ENCODE assay signal across 16 cellular contexts in the genomic region with DNA sequence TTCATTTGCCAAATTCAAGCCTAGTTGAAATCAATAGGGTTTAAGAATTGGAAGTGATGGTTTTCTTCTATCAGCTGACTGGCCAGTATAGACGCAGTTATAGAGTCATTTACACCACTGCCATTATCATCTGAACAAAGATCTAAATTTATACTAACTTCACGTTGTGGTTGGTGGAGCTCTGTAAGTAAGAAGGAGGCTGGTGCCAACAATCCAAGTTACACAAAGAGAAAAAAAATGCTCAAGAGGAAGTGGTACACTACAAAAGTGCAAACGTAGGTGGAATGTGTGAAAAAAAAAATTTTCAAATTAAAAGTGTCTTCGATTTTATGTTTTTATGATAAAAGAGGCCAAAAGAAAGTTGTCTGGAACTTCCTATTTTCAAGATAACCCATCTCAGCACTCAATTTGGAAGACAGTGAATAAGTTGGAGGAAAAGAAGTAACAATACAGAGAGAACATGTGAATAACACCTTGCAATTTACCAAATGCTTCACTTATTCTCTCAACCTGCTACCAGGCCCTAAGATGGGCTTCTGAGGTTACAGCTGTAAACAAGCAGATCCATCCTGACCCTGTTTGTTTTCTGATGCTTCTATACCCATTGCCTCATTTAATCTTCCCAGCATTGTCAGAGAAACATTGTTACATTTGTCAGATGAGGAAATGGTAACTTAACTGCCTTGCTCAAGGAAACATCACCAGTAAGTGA. TPM values are rescaled to one million over a fixed set of nuclear protein-coding genes. Genes with fewer than 3 reads are reported as not detected.
DNase-seq lines count a peak whose midpoint lies in the region; ATAC-seq and TF ChIP-seq lines count a peak whose summit lies in the region.
"Had no signal": no experiment of that assay in that cellular context is flagged by ENCODE, and none has a peak within 500 bp of the region (broad histone marks: within the 10 kb centered on the region; RNA-seq: fewer than 3 reads in every experiment).

No MANE protein-coding gene starts in this region.

- no peaks in the 10 kb centered on the region for H3K27me3 Mint-ChIP-seq in activated CD4-positive, alpha-beta T cell treated with anti-CD3 and anti-CD28 coated beads, Interleukin-2, amount 10 ng/mL, durations not matched to agents 24 days and 14 days
- H3K27me3 Mint-ChIP-seq in activated CD8-positive, alpha-beta T cell treated with anti-CD3 and anti-CD28 coated beads, Interleukin-2, amount 10 ng/mL, durations not matched to agents 7 days and 5 days (ENCODE audit: low read depth): no peaks in the 10 kb centered on the region
- H3K27me3 Mint-ChIP-seq in naive thymus-derived CD4-positive, alpha-beta T cell: no peaks in the 10 kb centered on the region

- peak overlapping the region; percentile 64 for H3K27ac Mint-ChIP-seq in activated CD4-positive, alpha-beta T cell treated with anti-CD3 and anti-CD28 coated beads, Interleukin-2, amount 10 ng/mL, durations not matched to agents 24 days and 14 days
- peak overlapping the region; percentile 65 for H3K27ac Mint-ChIP-seq in activated CD8-positive, alpha-beta T cell treated with anti-CD3 and anti-CD28 coated beads, Interleukin-2, amount 10 ng/mL, durations not matched to agents 7 days and 5 days
- peak overlapping the region; percentile 48 to 88 (median 80) for H3K27ac Mint-ChIP-seq in naive thymus-derived CD4-positive, alpha-beta T cell
- H3K27ac Mint-ChIP-seq: GM23338 had no signal

- H3K27me3 ChIP-seq in KMS-11 (ENCODE audit: insufficient read depth, low read depth): no peaks in the 10 kb centered on the region
- H3K27me3 ChIP-seq in naive thymus-derived CD4-positive, alpha-beta T cell (ENCODE audit: control insufficient read depth in 2 of 2, insufficient read depth in 2 of 2, low read length in 2 of 2): no peaks in the 10 kb centered on the region
- H3K27me3 ChIP-seq: gastroesophageal sphincter had no signal

- no peaks in the 10 kb centered on the region for H3K9me3 ChIP-seq in naive thymus-derived CD4-positive, alpha-beta T cell (ENCODE audit: control insufficient read depth in 2 of 3, low read length in 3 of 3)
- H3K9me3 ChIP-seq: gastroesophageal sphincter had no signal

- H3K36me3 Mint-ChIP-seq in activated CD4-positive, alpha-beta T cell treated with anti-CD3 and anti-CD28 coated beads, Interleukin-2, amount 10 ng/mL, durations not matched to agents 24 days and 14 days (ENCODE audit: low read depth): no peaks in the 10 kb centered on the region
- H3K36me3 Mint-ChIP-seq in activated CD8-positive, alpha-beta T cell treated with anti-CD3 and anti-CD28 coated beads, Interleukin-2, amount 10 ng/mL, durations not matched to agents 7 days and 5 days (ENCODE audit: low read depth): peaks cover 6% of the 10 kb centered on the region
- no peaks in the 10 kb centered on the region for H3K36me3 Mint-ChIP-seq in naive thymus-derived CD4-positive, alpha-beta T cell

- intact Hi-C loops in activated CD4-positive, alpha-beta T cell treated with anti-CD3 and anti-CD28 coated beads, Interleukin-2, amount 10 ng/mL, durations not matched to agents 24 days and 14 days (cut with micrococcal nuclease): loop anchor here (2.0 to 10.0 kb wide), 2 partner anchors 64 to 530 kb away; a partner anchor contains a TSS
- intact Hi-C loops in naive thymus-derived CD4-positive, alpha-beta T cell (cut with micrococcal nuclease): no loop called here
- intact Hi-C loops in sciatic nerve (cut with DNase I): no loop called here
- intact Hi-C loops in posterior vena cava (cut with DNase I): no loop called here

- H3K4me3 ChIP-seq in KMS-11 (IDR thresholded peaks at IDR 0.05; ENCODE audit: insufficient read depth, low read depth, low read length): no peak overlapping the region
- H3K4me3 ChIP-seq in naive thymus-derived CD4-positive, alpha-beta T cell (ENCODE audit: low read length): no peak overlapping the region
- H3K4me3 ChIP-seq: gastroesophageal sphincter, GM23338, SK-N-MC, skin epidermis had no signal

- H3K36me3 ChIP-seq in KMS-11 (ENCODE audit: insufficient read depth): no peaks in the 10 kb centered on the region
- no peaks in the 10 kb centered on the region for H3K36me3 ChIP-seq in naive thymus-derived CD4-positive, alpha-beta T cell (ENCODE audit: control insufficient read depth in 2 of 3, insufficient read depth in 3 of 3, low read length in 3 of 3)
- H3K36me3 ChIP-seq: gastroesophageal sphincter, WERI-Rb-1 had no signal

- H3K79me2 ChIP-seq in KMS-11 (ENCODE audit: insufficient read depth, low read depth): no peaks in the 10 kb centered on the region

- peak; percentile 61 for DNase-seq in activated CD4-positive, alpha-beta T cell treated with anti-CD3 and anti-CD28 coated beads, Interleukin-2, amount 10 ng/mL, durations not matched to agents 24 days and 14 days
- no peak for DNase-seq in activated CD4-positive, alpha-beta T cell treated with anti-CD3 and anti-CD28 coated beads, Interleukin-2, amount 50 U/mL, for 1 hour
- DNase-seq in activated CD8-positive, alpha-beta T cell treated with anti-CD3 and anti-CD28 coated beads, Interleukin-2, amount 10 ng/mL, durations not matched to agents 7 days and 5 days: peak; percentile 20
- peak in 7 of 9 donors; percentile 31 to 71 (median 55) for DNase-seq in naive thymus-derived CD4-positive, alpha-beta T cell
- DNase-seq in NCI-H226 (no peak), sciatic nerve (ENCODE audit: low spot score) (no peak), posterior vena cava (ENCODE audit: low spot score) (no peak)
- DNase-seq: mesenchymal stem cell, NCI-H2081, occipital lobe, WERI-Rb-1 had no signal

- H3K4me2 ChIP-seq in KMS-11: peak overlapping the region; percentile 39; the same call in 1 of the 2 replicates
- H3K4me2 ChIP-seq: GM23338 had no signal

- peaks cover 36% of the 10 kb centered on the region for H3K4me1 Mint-ChIP-seq in activated CD4-positive, alpha-beta T cell treated with anti-CD3 and anti-CD28 coated beads, Interleukin-2, amount 10 ng/mL, durations not matched to agents 24 days and 14 days
- H3K4me1 Mint-ChIP-seq in activated CD8-positive, alpha-beta T cell treated with anti-CD3 and anti-CD28 coated beads, Interleukin-2, amount 10 ng/mL, durations not matched to agents 7 days and 5 days (ENCODE audit: low read depth): peaks cover 49% of the 10 kb centered on the region
- peaks cover 33 to 51% (median 46%) of the 10 kb centered on the region in 7 donors for H3K4me1 Mint-ChIP-seq in naive thymus-derived CD4-positive, alpha-beta T cell

- ATAC-seq in activated CD8-positive, alpha-beta T cell treated with anti-CD3 and anti-CD28 coated beads, Interleukin-2, amount 10 ng/mL, durations not matched to agents 7 days and 5 days: no peak
- ATAC-seq in naive thymus-derived CD4-positive, alpha-beta T cell: peak; percentile 80
- ATAC-seq in sciatic nerve: no peak
- ATAC-seq: gastroesophageal sphincter, GM23338 had no signal

- H3K4me3 Mint-ChIP-seq in activated CD4-positive, alpha-beta T cell treated with anti-CD3 and anti-CD28 coated beads, Interleukin-2, amount 10 ng/mL, durations not matched to agents 24 days and 14 days: peak overlapping the region; percentile 39
- H3K4me3 Mint-ChIP-seq in activated CD8-positive, alpha-beta T cell treated with anti-CD3 and anti-CD28 coated beads, Interleukin-2, amount 10 ng/mL, durations not matched to agents 7 days and 5 days: peak overlapping the region; percentile 5
- peak overlapping the region in 9 of 10 donors; percentile 10 to 76 (median 52) for H3K4me3 Mint-ChIP-seq in naive thymus-derived CD4-positive, alpha-beta T cell
- H3K4me3 Mint-ChIP-seq: GM23338 had no signal

- H3K4me1 ChIP-seq in KMS-11 (ENCODE audit: low read depth, poor library complexity, severe bottlenecking): peaks cover 25% of the 10 kb centered on the region
- peaks cover 32 to 36% of the 10 kb centered on the region in 2 donors for H3K4me1 ChIP-seq in naive thymus-derived CD4-positive, alpha-beta T cell (ENCODE audit: control insufficient read depth in 2 of 2, insufficient read depth in 2 of 2, low read length in 2 of 2)
- H3K4me1 ChIP-seq: gastroesophageal sphincter had no signal

- CTCF ChIA-PET in activated CD8-positive, alpha-beta T cell treated with anti-CD3 and anti-CD28 coated beads, Interleukin-2, amount 10 ng/mL, durations not matched to agents 7 days and 5 days (lab: Charles Lee): interaction anchor here (1.0 to 5.5 kb wide), 6 partner anchors 8 to 300 kb away, joined by 3 to 46 read pairs (median 24); a partner anchor contains a TSS
- CTCF ChIA-PET in naive thymus-derived CD4-positive, alpha-beta T cell (lab: Charles Lee): interaction anchor here (0.8 to 1.8 kb wide), 9 partner anchors 9 to 295 kb away, joined by 3 to 8 read pairs (median 4); a partner anchor contains a TSS

- TF ChIP-seq CTCF in KMS-11 (conservative IDR thresholded peaks at IDR 0.05; ENCODE audit: low read depth, low read length): no peak

- POLR2A ChIA-PET in activated CD8-positive, alpha-beta T cell treated with anti-CD3 and anti-CD28 coated beads, Interleukin-2, amount 10 ng/mL, durations not matched to agents 7 days and 5 days (lab: Charles Lee): interaction anchor here (0.7 to 3.6 kb wide), 5 partner anchors 12 to 105 kb away, joined by 4 to 38 read pairs (median 5); a partner anchor contains a TSS
- POLR2A ChIA-PET in naive thymus-derived CD4-positive, alpha-beta T cell (lab: Charles Lee): interaction anchor here (0.7 to 5.2 kb wide), 10 partner anchors 9 to 138 kb away, joined by 4 to 54 read pairs (median 6); a partner anchor contains a TSS

- no peak overlapping the region for H3K9ac ChIP-seq in KMS-11

- H3K27ac ChIP-seq in KMS-11: no peak overlapping the region
- H3K27ac ChIP-seq in naive thymus-derived CD4-positive, alpha-beta T cell (ENCODE audit: low read depth, low read length): peak overlapping the region; percentile 42
- H3K27ac ChIP-seq: gastroesophageal sphincter, SK-N-MC, WERI-Rb-1 had no signal

- no peaks in the 10 kb centered on the region for H3K9me3 Mint-ChIP-seq in activated CD4-positive, alpha-beta T cell treated with anti-CD3 and anti-CD28 coated beads, Interleukin-2, amount 10 ng/mL, durations not matched to agents 24 days and 14 days
- H3K9me3 Mint-ChIP-seq in activated CD8-positive, alpha-beta T cell treated with anti-CD3 and anti-CD28 coated beads, Interleukin-2, amount 10 ng/mL, durations not matched to agents 7 days and 5 days (ENCODE audit: insufficient read depth): no peaks in the 10 kb centered on the region
- no peaks in the 10 kb centered on the region for H3K9me3 Mint-ChIP-seq in naive thymus-derived CD4-positive, alpha-beta T cell
- H3K9me3 Mint-ChIP-seq: GM23338 had no signal

- no peaks in the 10 kb centered on the region for H4K20me1 ChIP-seq in KMS-11 (ENCODE audit: insufficient read depth)

- H2AFZ ChIP-seq in KMS-11 (ENCODE audit: low read depth): no peak overlapping the region; the same call in 1 of the 2 replicates
- H2AFZ ChIP-seq: GM23338 had no signal

RNA-seq across cellular contexts. Expression of a gene that starts 11.9 kb away (rescaled TPM):
- 65.0 and 65.1 TPM in 2 replicates for total RNA-seq in activated CD4-positive, alpha-beta T cell treated with anti-CD3 and anti-CD28 coated beads, Interleukin-2, amount 10 ng/mL, durations not matched to agents 24 days and 14 days
- 10 to 100 TPM; 60.5 to 61.8 TPM for total RNA-seq in activated CD8-positive, alpha-beta T cell treated with anti-CD3 and anti-CD28 coated beads, Interleukin-2, amount 10 ng/mL, durations not matched to agents 7 days and 5 days
- 100 to 1,000 TPM in 1 of 5 experiments, 10 to 100 TPM in 4; 61.8 to 113 (median 75.2) TPM for total RNA-seq in naive thymus-derived CD4-positive, alpha-beta T cell
- polyA plus RNA-seq in naive thymus-derived CD4-positive, alpha-beta T cell: 10 to 100 TPM; 24.5 to 26.7 TPM
- total RNA-seq in sciatic nerve (85.2 TPM), posterior vena cava (10 to 100 TPM; 52.1 to 63.7 TPM)

Comparison
In these comparisons a context has a peak if more than half of its experiments do, and no peak if none do; other contexts are left out.
1. DNase-seq: peak in activated CD4-positive, alpha-beta T cell treated with anti-CD3 and anti-CD28 coated beads, Interleukin-2, amount 10 ng/mL, durations not matched to agents 24 days and 14 days (single experiment), activated CD8-positive, alpha-beta T cell treated with anti-CD3 and anti-CD28 coated beads, Interleukin-2, amount 10 ng/mL, durations not matched to agents 7 days and 5 days (single experiment) and naive thymus-derived CD4-positive, alpha-beta T cell (7 of 9); none in activated CD4-positive, alpha-beta T cell treated with anti-CD3 and anti-CD28 coated beads, Interleukin-2, amount 50 U/mL, for 1 hour (single experiment), NCI-H226 (single experiment), sciatic nerve (single experiment) and posterior vena cava (single experiment).
2. Peak in every context shown above with its lines, with median percentiles within 50 percentile points of each other: H3K27ac Mint-ChIP-seq and H3K4me3 Mint-ChIP-seq.